In the genomic region with DNA sequence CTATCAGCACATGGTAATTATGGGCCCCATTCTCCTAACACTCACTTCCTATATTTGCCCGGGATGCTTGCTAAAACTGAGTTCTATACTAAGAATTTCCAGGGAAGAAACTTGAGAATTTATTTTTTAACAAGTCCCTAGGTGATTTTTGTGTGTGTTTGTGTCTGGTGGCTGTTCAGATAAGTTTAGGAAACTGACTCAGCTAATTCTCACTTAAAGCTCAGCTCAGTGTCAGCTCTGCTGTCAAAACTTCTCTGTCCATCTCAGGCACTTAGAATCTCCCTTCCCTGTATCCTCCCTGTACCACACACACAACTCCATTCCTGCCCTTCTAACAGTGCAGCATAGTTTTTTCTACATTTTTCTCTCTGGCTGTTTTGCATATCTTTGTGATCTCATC, we compare ENCODE assay signal across 19 cellular contexts.
"Had no signal": no experiment of that assay in that cellular context is flagged by ENCODE, and none has a peak within 500 bp of the region (broad histone marks: within the 10 kb centered on the region; RNA-seq: fewer than 3 reads in every experiment).

No MANE protein-coding gene starts in this region.

- DNase-seq: Kasumi-1, MV-4-11, NCI-H1048, NCI-H1105, NCI-H1417, NCI-H1436 treated with DMSO at 0.1 percent for 48 hours, NCI-H1694 treated with DMSO at 0.1 percent for 48 hours, NCI-H1930, NCI-H2081, NCI-H2107, NCI-H2227 treated with DMSO at 0.1 percent for 48 hours, NCI-H524, NCI-H69, NCI-H774, PC-3, SHP77 had no signal

- H3K9ac ChIP-seq: KMS-11 had no signal

- ATAC-seq: Panc1, PC-3 had no signal

- H3K4me2 ChIP-seq: KMS-11 had no signal

- H3K27ac ChIP-seq: KMS-11, RWPE1 had no signal
